In the genomic region with DNA sequence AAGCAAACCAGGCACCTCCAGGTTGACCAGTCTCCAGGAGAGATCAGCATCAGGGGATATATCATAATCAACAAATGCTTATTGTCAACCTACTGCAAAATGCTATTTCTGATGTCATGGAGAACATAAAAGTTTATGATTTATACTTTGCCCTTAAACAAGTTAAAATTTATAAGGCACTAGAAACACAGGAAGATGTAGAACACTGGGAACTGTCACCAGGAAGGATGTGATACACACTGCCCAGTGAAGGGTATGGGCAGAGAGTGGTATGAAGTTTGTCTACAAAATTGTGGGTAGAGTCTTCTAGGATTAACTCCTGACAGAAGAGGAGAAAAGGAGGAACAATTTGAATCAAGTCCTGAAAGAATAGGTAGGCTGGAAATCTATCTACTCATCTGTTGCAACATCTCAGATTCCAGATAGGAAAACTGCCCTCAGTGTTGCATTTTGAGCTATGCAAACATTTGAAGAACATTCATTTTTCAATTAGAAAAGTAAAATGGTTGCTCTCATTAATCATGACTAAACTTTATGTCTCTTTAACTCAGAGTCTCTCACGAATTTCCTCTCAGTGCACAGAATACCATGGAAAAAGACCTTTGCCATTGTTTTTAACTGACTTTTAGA, we compare ENCODE assay signal across 28 cellular contexts.
A peak's percentile ranks its signal among the peaks of the same experiment; 100 is the strongest.
DNase-seq lines count a peak whose midpoint lies in the region; ATAC-seq, FAIRE-seq and TF ChIP-seq lines count a peak whose summit lies in the region.
"Had no signal": no experiment of that assay in that cellular context is flagged by ENCODE, and none has a peak within 500 bp of the region (broad histone marks: within the 10 kb centered on the region; RNA-seq: fewer than 3 reads in every experiment).

No MANE protein-coding gene starts in this region.

- WGBS in right cardiac atrium = 88% methylated on average over 1 of the region's 1 CpG
- WGBS in small intestine, 3 donors = 66 to 73% (median 69%) methylated on average over 1 of the region's 1 CpG

- intact Hi-C loops in left colon (cut with DNase I, micrococcal nuclease) (no loop called here), right cardiac atrium (cut with DNase I) (no loop called here)

- no peak overlapping the region for H3K27ac ChIP-seq in HEK293 (ENCODE audit: extremely low read depth, low read depth, low read length)
- 0 out of 2 replicates have a peak overlapping the region, but pooled peaks have one; percentile 44 for H3K27ac ChIP-seq in Karpas-422 (ENCODE audit: low read length)
- H3K27ac ChIP-seq in right cardiac atrium (ENCODE audit: low read length) = no peak overlapping the region
- H3K27ac ChIP-seq in small intestine (ENCODE audit: low read depth in 1 of 2, low read length in 1 of 2) = no peak overlapping the region
- H3K27ac ChIP-seq: 22Rv1; A549; BLaER1 treated with 17β-estradiol and CSF1 and Interleukin-3, amounts not matched to agents 10 nM and 100 nM; C4-2B had no signal

- H4K20me1 ChIP-seq in Karpas-422 (ENCODE audit: insufficient read depth, low read depth, low read length) = no peaks in the 10 kb centered on the region
- H4K20me1 ChIP-seq: BLaER1 treated with 17β-estradiol and CSF1 and Interleukin-3, amounts not matched to agents 10 nM and 100 nM had no signal

- H3K36me3 ChIP-seq in HEK293 (ENCODE audit: control insufficient read depth in 2 of 2, insufficient read depth in 1 of 2, low read length in 2 of 2) (no peaks in the 10 kb centered on the region), Karpas-422 (ENCODE audit: insufficient read depth, low read length) (no peaks in the 10 kb centered on the region), small intestine (ENCODE audit: control insufficient read depth in 2 of 2, insufficient read depth in 2 of 2, low read length in 2 of 2) (no peaks in the 10 kb centered on the region)

- TF ChIP-seq CTCF in HEK293 (tag by site-specific recombination; IDR thresholded peaks at IDR 0.05) = no peak

- H3K4me3 ChIP-seq in HEK293 (ENCODE audit: low read depth, low read length) (no peak overlapping the region), Karpas-422 (ENCODE audit: low read length) (no peak overlapping the region), right cardiac atrium (ENCODE audit: low read length) (no peak overlapping the region), small intestine (ENCODE audit: low read depth in 1 of 2, low read length in 2 of 2) (no peak overlapping the region)
- H3K4me3 ChIP-seq: A549; BLaER1 treated with 17β-estradiol and CSF1 and Interleukin-3, amounts not matched to agents 10 nM and 100 nM; GM12878 had no signal

- POLR2A ChIA-PET in HEK293 (lab: Yijun Ruan, JAX) = no interaction called here

- H3K27me3 ChIP-seq in Karpas-422 (ENCODE audit: low read length) (no peaks in the 10 kb centered on the region), right cardiac atrium (ENCODE audit: control insufficient read depth, insufficient read depth) (no peaks in the 10 kb centered on the region), small intestine (ENCODE audit: control insufficient read depth in 2 of 2, insufficient read depth in 2 of 2, low read length in 2 of 2) (no peaks in the 10 kb centered on the region)
- H3K27me3 ChIP-seq: BLaER1 treated with 17β-estradiol and CSF1 and Interleukin-3, amounts not matched to agents 10 nM and 100 nM had no signal

- no peak overlapping the region for H2AFZ ChIP-seq in Karpas-422 (ENCODE audit: low read length)

- no peaks in the 10 kb centered on the region for H3K9me2 ChIP-seq in Karpas-422 (replicated peaks; ENCODE audit: insufficient read depth, low read length)

- ATAC-seq in left colon (peak; percentile 90), right cardiac atrium (no peak), HG03342 (IDR thresholded peaks at IDR 0.05; ENCODE audit: unreplicated experiment) (no peak)
- ATAC-seq: A549 had no signal

- no peaks in the 10 kb centered on the region for H3K79me2 ChIP-seq in Karpas-422 (ENCODE audit: low read length)

- H3K4me1 ChIP-seq in HEK293 (ENCODE audit: control insufficient read depth, insufficient read depth, low read length) (peaks cover 63% of the 10 kb centered on the region), Karpas-422 (ENCODE audit: low read length) (peaks cover 44% of the 10 kb centered on the region), right cardiac atrium (ENCODE audit: control insufficient read depth, insufficient read depth, low read length) (no peaks in the 10 kb centered on the region), small intestine (ENCODE audit: control insufficient read depth in 2 of 2, insufficient read depth in 1 of 2, low read depth in 1 of 2, low read length in 1 of 2) (no peaks in the 10 kb centered on the region)
- H3K4me1 ChIP-seq: A549 had no signal

- CTCF ChIA-PET in HEK293 (lab: Yijun Ruan, JAX) = no interaction called here

- DNase-seq in Karpas-422 (no peak), dermis blood vessel endothelial cell (peak; percentile 4), left colon (no peak), NCI-H2171 (lab: John Stamatoyannopoulos, UW) (no peak), right cardiac atrium (no peak), small intestine (no peak)
- DNase-seq: AML-193; CD4-positive, alpha-beta memory T cell; CD4-positive, CD25-positive, alpha-beta regulatory T cell; CD8-positive, alpha-beta memory T cell; COR-L47; DMS 273 treated with DMSO at 0.1 percent for 48 hours; DMS153; DMS53; DMS79; DND-41; EL; GDM1 had no signal

- no peak overlapping the region for H3K9ac ChIP-seq in Karpas-422 (ENCODE audit: low read length)
- H3K9ac ChIP-seq: BLaER1 treated with 17β-estradiol and CSF1 and Interleukin-3, amounts not matched to agents 10 nM and 100 nM had no signal

- FAIRE-seq in small intestine (lab: Jason Lieb, UNC) = no peak
- FAIRE-seq: GM12878, GM12892, GM18507, GM19239 had no signal

- H3K4me2 ChIP-seq in Karpas-422 (ENCODE audit: low read depth, low read length, poor library complexity, severe bottlenecking) = no peak overlapping the region
- H3K4me2 ChIP-seq: A549; BLaER1 treated with 17β-estradiol and CSF1 and Interleukin-3, amounts not matched to agents 10 nM and 100 nM had no signal

- no peaks in the 10 kb centered on the region for H3K9me3 ChIP-seq in HEK293 (ENCODE audit: control insufficient read depth, insufficient read depth, low read depth, low read length)
- H3K9me3 ChIP-seq in Karpas-422 (ENCODE audit: low read length) = no peaks in the 10 kb centered on the region
- H3K9me3 ChIP-seq in right cardiac atrium (ENCODE audit: control insufficient read depth, low read length) = no peaks in the 10 kb centered on the region
- H3K9me3 ChIP-seq in small intestine (ENCODE audit: control insufficient read depth, low read depth) = no peaks in the 10 kb centered on the region
- H3K9me3 ChIP-seq: A549; BLaER1 treated with 17β-estradiol and CSF1 and Interleukin-3, amounts not matched to agents 10 nM and 100 nM had no signal

TF ChIP-seq in HEK293, 187 proteins besides CTCF, POLR2A, EP300 and RAD21:
- no peak for TF ChIP-seq ZNF560 (tag by site-specific recombination; IDR thresholded peaks at IDR 0.05; ENCODE audit: borderline replicate concordance)
- TF ChIP-seq, protein P1, sequence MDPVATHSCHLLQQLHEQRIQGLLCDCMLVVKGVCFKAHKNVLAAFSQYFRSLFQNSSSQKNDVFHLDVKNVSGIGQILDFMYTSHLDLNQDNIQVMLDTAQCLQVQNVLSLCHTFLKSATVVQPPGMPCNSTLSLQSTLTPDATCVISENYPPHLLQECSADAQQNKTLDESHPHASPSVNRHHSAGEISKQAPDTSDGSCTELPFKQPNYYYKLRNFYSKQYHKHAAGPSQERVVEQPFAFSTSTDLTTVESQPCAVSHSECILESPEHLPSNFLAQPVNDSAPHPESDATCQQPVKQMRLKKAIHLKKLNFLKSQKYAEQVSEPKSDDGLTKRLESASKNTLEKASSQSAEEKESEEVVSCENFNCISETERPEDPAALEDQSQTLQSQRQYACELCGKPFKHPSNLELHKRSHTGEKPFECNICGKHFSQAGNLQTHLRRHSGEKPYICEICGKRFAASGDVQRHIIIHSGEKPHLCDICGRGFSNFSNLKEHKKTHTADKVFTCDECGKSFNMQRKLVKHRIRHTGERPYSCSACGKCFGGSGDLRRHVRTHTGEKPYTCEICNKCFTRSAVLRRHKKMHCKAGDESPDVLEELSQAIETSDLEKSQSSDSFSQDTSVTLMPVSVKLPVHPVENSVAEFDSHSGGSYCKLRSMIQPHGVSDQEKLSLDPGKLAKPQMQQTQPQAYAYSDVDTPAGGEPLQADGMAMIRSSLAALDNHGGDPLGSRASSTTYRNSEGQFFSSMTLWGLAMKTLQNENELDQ (tag by site-specific recombination; IDR thresholded peaks at IDR 0.05; ENCODE audit: low read depth) = no peak
- TF ChIP-seq, protein P2, sequence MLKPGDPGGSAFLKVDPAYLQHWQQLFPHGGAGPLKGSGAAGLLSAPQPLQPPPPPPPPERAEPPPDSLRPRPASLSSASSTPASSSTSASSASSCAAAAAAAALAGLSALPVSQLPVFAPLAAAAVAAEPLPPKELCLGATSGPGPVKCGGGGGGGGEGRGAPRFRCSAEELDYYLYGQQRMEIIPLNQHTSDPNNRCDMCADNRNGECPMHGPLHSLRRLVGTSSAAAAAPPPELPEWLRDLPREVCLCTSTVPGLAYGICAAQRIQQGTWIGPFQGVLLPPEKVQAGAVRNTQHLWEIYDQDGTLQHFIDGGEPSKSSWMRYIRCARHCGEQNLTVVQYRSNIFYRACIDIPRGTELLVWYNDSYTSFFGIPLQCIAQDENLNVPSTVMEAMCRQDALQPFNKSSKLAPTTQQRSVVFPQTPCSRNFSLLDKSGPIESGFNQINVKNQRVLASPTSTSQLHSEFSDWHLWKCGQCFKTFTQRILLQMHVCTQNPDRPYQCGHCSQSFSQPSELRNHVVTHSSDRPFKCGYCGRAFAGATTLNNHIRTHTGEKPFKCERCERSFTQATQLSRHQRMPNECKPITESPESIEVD (tag by site-specific recombination; IDR thresholded peaks at IDR 0.05) = peak; percentile 62
- TF ChIP-seq ZBTB17 (tag by site-specific recombination; IDR thresholded peaks at IDR 0.05) = peak; percentile 55; the same call in 1 of the 2 replicates
- TF ChIP-seq, protein P3, sequence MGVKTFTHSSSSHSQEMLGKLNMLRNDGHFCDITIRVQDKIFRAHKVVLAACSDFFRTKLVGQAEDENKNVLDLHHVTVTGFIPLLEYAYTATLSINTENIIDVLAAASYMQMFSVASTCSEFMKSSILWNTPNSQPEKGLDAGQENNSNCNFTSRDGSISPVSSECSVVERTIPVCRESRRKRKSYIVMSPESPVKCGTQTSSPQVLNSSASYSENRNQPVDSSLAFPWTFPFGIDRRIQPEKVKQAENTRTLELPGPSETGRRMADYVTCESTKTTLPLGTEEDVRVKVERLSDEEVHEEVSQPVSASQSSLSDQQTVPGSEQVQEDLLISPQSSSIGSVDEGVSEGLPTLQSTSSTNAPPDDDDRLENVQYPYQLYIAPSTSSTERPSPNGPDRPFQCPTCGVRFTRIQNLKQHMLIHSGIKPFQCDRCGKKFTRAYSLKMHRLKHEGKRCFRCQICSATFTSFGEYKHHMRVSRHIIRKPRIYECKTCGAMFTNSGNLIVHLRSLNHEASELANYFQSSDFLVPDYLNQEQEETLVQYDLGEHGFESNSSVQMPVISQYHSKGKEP (tag by site-specific recombination; IDR thresholded peaks at IDR 0.05) = peak; percentile 51; the same call in 1 of the 2 replicates
TF ChIP-seq in HEK293: peak in this region for 3.
